ENCODE assay signal across 8 cellular contexts in genomic region chr5:153147891-153148623, GRCh38.
DNase-seq lines count a peak whose midpoint lies in the region; ATAC-seq and TF ChIP-seq lines count a peak whose summit lies in the region.

No MANE protein-coding gene starts in this region.

- H3K27me3 Mint-ChIP-seq in type B pancreatic cell (peaks cover 16% of the 10 kb centered on the region), immature natural killer cell (ENCODE audit: low read depth in 3 of 3) (peaks cover 0 to 2% (median under 1%) of the 10 kb centered on the region in 3 donors)

- H3K4me1 ChIP-seq in hepatocyte (ENCODE audit: insufficient read depth) = no peaks in the 10 kb centered on the region

- no peak overlapping the region for H3K27ac ChIP-seq in hepatocyte

- H2AFZ ChIP-seq in hepatocyte = no peak overlapping the region

- no peak overlapping the region for H3K4me2 ChIP-seq in hepatocyte

- WGBS in hepatocyte (ENCODE audit: low lambda C conversion rate, missing lambda C conversion rate) = 26% methylated on average over 7 of the region's 7 CpGs

- ATAC-seq in GM21825 (IDR thresholded peaks at IDR 0.05; ENCODE audit: unreplicated experiment) (peak; percentile 76), SK-N-SH treated with all-trans-retinoic acid at 6 μM for 48 hours (peak; percentile 93), HG03571 (IDR thresholded peaks at IDR 0.05; ENCODE audit: unreplicated experiment) (no peak)

- no peaks in the 10 kb centered on the region for H3K9me2 ChIP-seq in hepatocyte (replicated peaks; ENCODE audit: insufficient read depth)

- H3K36me3 ChIP-seq in GM06990 (ENCODE audit: control insufficient read depth, insufficient read depth, low read length) = no peaks in the 10 kb centered on the region
- no peaks in the 10 kb centered on the region for H3K36me3 ChIP-seq in hepatocyte (replicated peaks; ENCODE audit: insufficient read depth, low read depth)

- H3K27ac Mint-ChIP-seq in type B pancreatic cell (no peak overlapping the region), immature natural killer cell (no peak overlapping the region)

- no peaks in the 10 kb centered on the region for H3K36me3 Mint-ChIP-seq in type B pancreatic cell
- H3K36me3 Mint-ChIP-seq in immature natural killer cell = peaks cover 0 to 3% (median 0%) of the 10 kb centered on the region in 3 donors

- H3K4me3 Mint-ChIP-seq in type B pancreatic cell = peak overlapping the region; percentile 46
- H3K4me3 Mint-ChIP-seq in immature natural killer cell = no peak overlapping the region

- TF ChIP-seq CTCF in GM06990 (IDR thresholded peaks at IDR 0.05; ENCODE audit: insufficient read depth, low read length, poor library complexity, severe bottlenecking) (peak; percentile 73), hepatocyte (IDR thresholded peaks at IDR 0.05; ENCODE audit: poor library complexity) (peak; percentile 75), type B pancreatic cell (conservative IDR thresholded peaks at IDR 0.05) (peak; percentile 81)

- no peaks in the 10 kb centered on the region for H3K79me2 ChIP-seq in hepatocyte

- H3K9me3 Mint-ChIP-seq in type B pancreatic cell = no peaks in the 10 kb centered on the region
- peaks cover 6 to 43% (median 7%) of the 10 kb centered on the region in 6 donors for H3K9me3 Mint-ChIP-seq in immature natural killer cell

- H3K27me3 ChIP-seq in GM06990 (replicated peaks; ENCODE audit: control insufficient read depth, insufficient read depth, low read length) (no peaks in the 10 kb centered on the region), hepatocyte (no peaks in the 10 kb centered on the region)

- DNase-seq in GM06990 (ENCODE audit: extremely low read depth, insufficient read length) (no peak), M059J (ENCODE audit: low read depth) (peak; percentile 72), hepatocyte (ENCODE audit: low spot score) (peak; percentile 79), type B pancreatic cell (ENCODE audit: extremely low spot score, unreplicated experiment) (no peak), immature natural killer cell (no peak)

- H3K4me3 ChIP-seq in GM06990 (replicated peaks; ENCODE audit: low read depth, low read length) (no peak overlapping the region), hepatocyte (no peak overlapping the region)

- H3K4me1 Mint-ChIP-seq in type B pancreatic cell (ENCODE audit: unreplicated experiment) = no peaks in the 10 kb centered on the region
- no peaks in the 10 kb centered on the region for H3K4me1 Mint-ChIP-seq in immature natural killer cell

- no peaks in the 10 kb centered on the region for H4K20me1 ChIP-seq in hepatocyte (ENCODE audit: insufficient read depth, poor library complexity, severe bottlenecking)

- H3K9me3 ChIP-seq in hepatocyte (ENCODE audit: low read depth) = no peaks in the 10 kb centered on the region

TF ChIP-seq in SK-N-SH treated with all-trans-retinoic acid at 6 μM for 48 hours, 23 proteins besides CTCF, POLR2A, EP300 and RAD21:
- TF ChIP-seq POU6F1 (CRISPR knock-in tag; IDR thresholded peaks at IDR 0.05; ENCODE audit: borderline replicate concordance, low read depth) (no peak), ZFP30 (CRISPR knock-in tag; IDR thresholded peaks at IDR 0.05) (no peak), RARB (CRISPR knock-in tag; IDR thresholded peaks at IDR 0.05) (no peak), ZNF565 (CRISPR knock-in tag; conservative IDR thresholded peaks at IDR 0.05; ENCODE audit: low read depth) (no peak), TCF4 (CRISPR knock-in tag; IDR thresholded peaks at IDR 0.05; ENCODE audit: borderline replicate concordance) (no peak), ZC3H10 (CRISPR knock-in tag; IDR thresholded peaks at IDR 0.05) (no peak), GLIS3 (CRISPR knock-in tag; IDR thresholded peaks at IDR 0.05) (no peak), TOX (CRISPR knock-in tag; IDR thresholded peaks at IDR 0.05; ENCODE audit: borderline replicate concordance) (no peak), ZFP3 (CRISPR knock-in tag; IDR thresholded peaks at IDR 0.05) (no peak), ARNTL (CRISPR knock-in tag; IDR thresholded peaks at IDR 0.05; ENCODE audit: borderline replicate concordance, low read depth) (no peak)
- TF ChIP-seq, protein P1, sequence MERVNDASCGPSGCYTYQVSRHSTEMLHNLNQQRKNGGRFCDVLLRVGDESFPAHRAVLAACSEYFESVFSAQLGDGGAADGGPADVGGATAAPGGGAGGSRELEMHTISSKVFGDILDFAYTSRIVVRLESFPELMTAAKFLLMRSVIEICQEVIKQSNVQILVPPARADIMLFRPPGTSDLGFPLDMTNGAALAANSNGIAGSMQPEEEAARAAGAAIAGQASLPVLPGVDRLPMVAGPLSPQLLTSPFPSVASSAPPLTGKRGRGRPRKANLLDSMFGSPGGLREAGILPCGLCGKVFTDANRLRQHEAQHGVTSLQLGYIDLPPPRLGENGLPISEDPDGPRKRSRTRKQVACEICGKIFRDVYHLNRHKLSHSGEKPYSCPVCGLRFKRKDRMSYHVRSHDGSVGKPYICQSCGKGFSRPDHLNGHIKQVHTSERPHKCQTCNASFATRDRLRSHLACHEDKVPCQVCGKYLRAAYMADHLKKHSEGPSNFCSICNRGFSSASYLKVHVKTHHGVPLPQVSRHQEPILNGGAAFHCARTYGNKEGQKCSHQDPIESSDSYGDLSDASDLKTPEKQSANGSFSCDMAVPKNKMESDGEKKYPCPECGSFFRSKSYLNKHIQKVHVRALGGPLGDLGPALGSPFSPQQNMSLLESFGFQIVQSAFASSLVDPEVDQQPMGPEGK (CRISPR knock-in tag; IDR thresholded peaks at IDR 0.05; ENCODE audit: borderline replicate concordance) = no peak

Comparison
In these comparisons a context has a peak if more than half of its experiments do, and no peak if none do; other contexts are left out.
1. DNase-seq: peak in M059J (single experiment) and hepatocyte (single experiment); none in GM06990 (single experiment), type B pancreatic cell (single experiment) and immature natural killer cell (0 of 3).
2. Peak in every context shown above with its lines, with median percentiles within 50 percentile points of each other: CTCF ChIP-seq.